18 cellular contexts compared by ENCODE assay signal in the genomic region with DNA sequence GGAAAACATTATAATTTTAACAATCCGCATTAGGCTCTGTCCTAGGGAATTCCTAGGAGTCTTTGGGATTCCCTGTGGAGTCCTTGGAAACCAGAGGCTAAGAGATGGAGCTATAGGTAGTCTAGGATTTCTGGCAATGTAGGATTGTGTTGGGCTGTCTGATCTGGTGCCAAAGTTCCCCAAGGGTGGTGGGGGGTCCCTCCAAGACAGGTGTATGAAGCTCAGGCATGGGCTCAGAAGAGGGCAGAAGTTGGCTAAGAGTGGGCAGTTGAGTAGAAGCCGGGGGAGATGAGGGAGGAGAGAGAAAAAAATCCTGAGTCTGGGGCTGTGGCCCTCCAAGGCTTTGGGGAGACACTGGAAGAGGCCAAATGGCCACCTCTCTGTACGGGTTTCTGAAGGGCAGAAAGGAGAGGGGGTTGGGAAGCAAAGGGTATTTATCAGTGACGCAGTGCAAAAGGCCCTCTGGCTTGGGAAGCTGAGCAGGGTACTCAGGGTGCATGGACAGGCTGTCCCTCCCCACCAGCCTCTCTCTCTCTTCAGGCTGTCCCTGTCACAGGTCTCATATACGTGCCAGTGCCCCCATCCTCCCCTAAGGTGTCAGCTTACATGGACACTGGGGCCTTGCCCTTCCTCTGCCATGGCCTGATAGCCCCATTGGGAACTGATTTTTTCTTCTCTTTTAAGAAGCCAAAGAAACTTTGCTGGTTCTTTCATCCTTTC. TPM values are rescaled to one million over a fixed set of nuclear protein-coding genes. Genes with fewer than 3 reads are reported as not detected.
DNase-seq lines count a peak whose midpoint lies in the region; ATAC-seq and TF ChIP-seq lines count a peak whose summit lies in the region.
"Had no signal": no experiment of that assay in that cellular context is flagged by ENCODE, and none has a peak within 500 bp of the region (broad histone marks: within the 10 kb centered on the region; RNA-seq: fewer than 3 reads in every experiment).

No MANE protein-coding gene starts in this region.

- no peaks in the 10 kb centered on the region for H3K9me3 ChIP-seq in transverse colon
- H3K9me3 ChIP-seq: right lobe of liver had no signal

- intact Hi-C loops in transverse colon (cut with DNase I; ENCODE audit: low total_unique reads), result loop anchor here (5.0 kb wide), 2 partner anchors 39 to 289 kb away; no protein-coding TSS in a partner anchor

- H3K4me3 ChIP-seq in transverse colon, result peak overlapping the region in 3 of 4 donors; percentile 71 to 79 (median 73)

- peak; percentile 35 for DNase-seq in NCI-H146 (lab: John Stamatoyannopoulos, UW)
- no peak for DNase-seq in NCI-H146 treated with DMSO at 0.1 percent for 48 hours (lab: John Stamatoyannopoulos, UW; ENCODE audit: unreplicated experiment)
- DNase-seq in epithelial cell of prostate (ENCODE audit: low read depth, low spot score), result no peak
- DNase-seq in natural killer cell treated with Interleukin-12 subunit alpha and Interleukin-12 subunit beta and Interleukin-15 and Interleukin-18, amount 100 ng/mL, for 72 hours (ENCODE audit: low spot score), result no peak
- DNase-seq in transverse colon, result peak; percentile 14
- no peak for DNase-seq in D341Med (ENCODE audit: low spot score)
- DNase-seq in activated CD4-positive, alpha-beta T cell treated with anti-CD3 and anti-CD28 coated beads for 48 hours, result no peak
- DNase-seq in NCI-H226, result no peak
- DNase-seq: 8988T; activated CD4-positive, CD25-positive, alpha-beta regulatory T cell; activated naive CD8-positive, alpha-beta T cell treated with anti-CD3 and anti-CD28 coated beads, Interleukin-2, amount 10 ng/mL, durations not matched to agents 7 days and 5 days; activated T-cell treated with anti-CD3 and anti-CD28 coated beads for 4 hours; dermis blood vessel endothelial cell; GM23248; MM.1S; NCI-H2171 had no signal

- TF ChIP-seq CTCF in transverse colon (IDR thresholded peaks at IDR 0.05), result no peak

- no peaks in the 10 kb centered on the region for H3K36me3 ChIP-seq in transverse colon
- H3K36me3 ChIP-seq: right lobe of liver had no signal

- TF ChIP-seq EP300 in transverse colon (IDR thresholded peaks at IDR 0.05; ENCODE audit: low read depth), result no peak

- peaks cover 0 to 79% (median 55%) of the 10 kb centered on the region in 4 donors for H3K4me1 ChIP-seq in transverse colon

- H3K27me3 Mint-ChIP-seq in natural killer cell treated with Interleukin-12 subunit alpha and Interleukin-12 subunit beta and Interleukin-15 and Interleukin-18, amount 100 ng/mL, for 72 hours, result peaks cover 35 to 42% of the 10 kb centered on the region in 2 donors

- in situ Hi-C loops in transverse colon (cut with MboI; ENCODE audit: low pct_ligation_motif_present in 1 of 4, low pct_unique_long_range_greater_than_20kb in 1 of 4, low sequenced_read_pairs in 3 of 4), result loop anchor here in 3 of 4 donors (10.0 kb wide), 1 partner anchor 292 kb away; no protein-coding TSS in a partner anchor

- TF ChIP-seq POLR2A in transverse colon (IDR thresholded peaks at IDR 0.05), result no peak

- H3K9me3 Mint-ChIP-seq in natural killer cell treated with Interleukin-12 subunit alpha and Interleukin-12 subunit beta and Interleukin-15 and Interleukin-18, amount 100 ng/mL, for 72 hours, result no peaks in the 10 kb centered on the region
- H3K9me3 Mint-ChIP-seq: activated naive CD8-positive, alpha-beta T cell treated with anti-CD3 and anti-CD28 coated beads, Interleukin-2, amount 10 ng/mL, durations not matched to agents 7 days and 5 days had no signal

- peaks cover 24 to 26% of the 10 kb centered on the region in 2 donors for H3K4me1 Mint-ChIP-seq in natural killer cell treated with Interleukin-12 subunit alpha and Interleukin-12 subunit beta and Interleukin-15 and Interleukin-18, amount 100 ng/mL, for 72 hours (ENCODE audit: low read depth in 2 of 2)

- H3K27ac ChIP-seq in epithelial cell of prostate (peak overlapping the region; percentile 79), transverse colon (peak overlapping the region; percentile 95 to 99 (median 98))
- H3K27ac ChIP-seq: GM23248, right lobe of liver had no signal

- peak overlapping the region; percentile 78 for H3K4me3 Mint-ChIP-seq in natural killer cell treated with Interleukin-12 subunit alpha and Interleukin-12 subunit beta and Interleukin-15 and Interleukin-18, amount 100 ng/mL, for 72 hours
- H3K4me3 Mint-ChIP-seq: activated naive CD8-positive, alpha-beta T cell treated with anti-CD3 and anti-CD28 coated beads, Interleukin-2, amount 10 ng/mL, durations not matched to agents 7 days and 5 days had no signal

- H3K27ac Mint-ChIP-seq in natural killer cell treated with Interleukin-12 subunit alpha and Interleukin-12 subunit beta and Interleukin-15 and Interleukin-18, amount 100 ng/mL, for 72 hours, result no peak overlapping the region
- H3K27ac Mint-ChIP-seq: activated naive CD8-positive, alpha-beta T cell treated with anti-CD3 and anti-CD28 coated beads, Interleukin-2, amount 10 ng/mL, durations not matched to agents 7 days and 5 days had no signal

- ATAC-seq in natural killer cell treated with Interleukin-12 subunit alpha and Interleukin-12 subunit beta and Interleukin-15 and Interleukin-18, amount 100 ng/mL, for 72 hours, result no peak
- ATAC-seq: right lobe of liver had no signal

- no peaks in the 10 kb centered on the region for H3K36me3 Mint-ChIP-seq in natural killer cell treated with Interleukin-12 subunit alpha and Interleukin-12 subunit beta and Interleukin-15 and Interleukin-18, amount 100 ng/mL, for 72 hours
- H3K36me3 Mint-ChIP-seq: activated naive CD8-positive, alpha-beta T cell treated with anti-CD3 and anti-CD28 coated beads, Interleukin-2, amount 10 ng/mL, durations not matched to agents 7 days and 5 days had no signal

- peaks cover 24% of the 10 kb centered on the region for H3K27me3 ChIP-seq in transverse colon

- WGBS in transverse colon (ENCODE audit: low coverage in 1 of 2), 2 donors, result 40% methylated on average over 5 of the region's 5 CpGs; no CpG with 5 or more reads in 1 of the 2 donors

RNA-seq across cellular contexts. Expression of gene HOXA6, which starts 0.9 kb away (rescaled TPM):
- under 1 TPM in 1 of 2 donors, not detected in 1; 0.81 TPM for total RNA-seq in natural killer cell treated with Interleukin-12 subunit alpha and Interleukin-12 subunit beta and Interleukin-15 and Interleukin-18, amount 100 ng/mL, for 72 hours
- 10 to 100 TPM; 12.9 to 27.8 (median 17.3) TPM for total RNA-seq in transverse colon
- total RNA-seq: activated naive CD8-positive, alpha-beta T cell treated with anti-CD3 and anti-CD28 coated beads, Interleukin-2, amount 10 ng/mL, durations not matched to agents 7 days and 5 days; frontal cortex; right lobe of liver had no signal

RNA-seq across cellular contexts. Expression of gene HOXA5, which starts 3.2 kb away (rescaled TPM):
- total RNA-seq in natural killer cell treated with Interleukin-12 subunit alpha and Interleukin-12 subunit beta and Interleukin-15 and Interleukin-18, amount 100 ng/mL, for 72 hours, result under 1 TPM; 0.33 to 0.64 TPM
- total RNA-seq in transverse colon, result 10 to 100 TPM; 18.3 to 89.8 (median 31.6) TPM
- total RNA-seq: activated naive CD8-positive, alpha-beta T cell treated with anti-CD3 and anti-CD28 coated beads, Interleukin-2, amount 10 ng/mL, durations not matched to agents 7 days and 5 days; frontal cortex had no signal

RNA-seq across cellular contexts. Expression of gene HOXA3, which starts 5.7 kb away (rescaled TPM):
- not detected for total RNA-seq in natural killer cell treated with Interleukin-12 subunit alpha and Interleukin-12 subunit beta and Interleukin-15 and Interleukin-18, amount 100 ng/mL, for 72 hours
- 10 to 100 TPM; 14.1 to 27.3 (median 15.7) TPM for total RNA-seq in transverse colon
- total RNA-seq: activated naive CD8-positive, alpha-beta T cell treated with anti-CD3 and anti-CD28 coated beads, Interleukin-2, amount 10 ng/mL, durations not matched to agents 7 days and 5 days; frontal cortex had no signal

RNA-seq across cellular contexts. Expression of gene HOXA7, which starts 9.8 kb away (rescaled TPM):
- under 1 TPM in 1 of 2 donors, not detected in 1; 0.20 TPM for total RNA-seq in natural killer cell treated with Interleukin-12 subunit alpha and Interleukin-12 subunit beta and Interleukin-15 and Interleukin-18, amount 100 ng/mL, for 72 hours
- 10 to 100 TPM in 3 of 4 donors, 1 to 10 TPM in 1; 7.0 to 22.9 (median 12.8) TPM for total RNA-seq in transverse colon
- total RNA-seq: activated naive CD8-positive, alpha-beta T cell treated with anti-CD3 and anti-CD28 coated beads, Interleukin-2, amount 10 ng/mL, durations not matched to agents 7 days and 5 days; frontal cortex; right lobe of liver had no signal

RNA-seq across cellular contexts. Expression of gene HOXA4, which starts 16.1 kb away (rescaled TPM):
- under 1 TPM in 1 of 2 donors, not detected in 1; 0.55 TPM for total RNA-seq in natural killer cell treated with Interleukin-12 subunit alpha and Interleukin-12 subunit beta and Interleukin-15 and Interleukin-18, amount 100 ng/mL, for 72 hours
- total RNA-seq in transverse colon, result 10 to 100 TPM in 2 of 4 donors, 1 to 10 TPM in 2; 3.5 to 42.4 (median 10.6) TPM
- total RNA-seq: frontal cortex had no signal

Comparison
In these comparisons a context has a peak if more than half of its experiments do, and no peak if none do; other contexts are left out.
1. DNase-seq: peak in NCI-H146 (single experiment) and transverse colon (single experiment); none in NCI-H146 treated with DMSO at 0.1 percent for 48 hours (single experiment), epithelial cell of prostate (single experiment), natural killer cell treated with Interleukin-12 subunit alpha and Interleukin-12 subunit beta and Interleukin-15 and Interleukin-18, amount 100 ng/mL, for 72 hours (single experiment), D341Med (single experiment), activated CD4-positive, alpha-beta T cell treated with anti-CD3 and anti-CD28 coated beads for 48 hours (single experiment) and NCI-H226 (single experiment).
2. RNA of gene HOXA6, which starts 0.9 kb away (total RNA-seq): 12.9 to 27.8 TPM in transverse colon; 0.81 TPM in natural killer cell treated with Interleukin-12 subunit alpha and Interleukin-12 subunit beta and Interleukin-15 and Interleukin-18, amount 100 ng/mL, for 72 hours; every median in the first group is over 4 times any median in the second.
3. RNA of gene HOXA5, which starts 3.2 kb away (total RNA-seq): 18.3 to 89.8 TPM in transverse colon; 0.33 to 0.64 TPM in natural killer cell treated with Interleukin-12 subunit alpha and Interleukin-12 subunit beta and Interleukin-15 and Interleukin-18, amount 100 ng/mL, for 72 hours; every median in the first group is over 10 times any median in the second.
4. RNA of gene HOXA3, which starts 5.7 kb away (total RNA-seq): 14.1 to 27.3 TPM in transverse colon; not detected in natural killer cell treated with Interleukin-12 subunit alpha and Interleukin-12 subunit beta and Interleukin-15 and Interleukin-18, amount 100 ng/mL, for 72 hours; every median in the first group is over 10 times any median in the second.